In genomic region chr11:33515347-33515746, GRCh38 we compare ENCODE assay signal across 24 cellular contexts.
DNase-seq lines count a peak whose midpoint lies in the region; ATAC-seq and TF ChIP-seq lines count a peak whose summit lies in the region.
"Had no signal": no experiment of that assay in that cellular context is flagged by ENCODE, and none has a peak within 500 bp of the region (broad histone marks: within the 10 kb centered on the region; RNA-seq: fewer than 3 reads in every experiment).

No MANE protein-coding gene starts in this region.

- H3K4me3 ChIP-seq in SK-N-SH (ENCODE audit: low read depth in 2 of 2, low read length in 1 of 2) (no peak overlapping the region), OCI-LY7 (ENCODE audit: low read depth, low read length, poor library complexity, severe bottlenecking) (peak overlapping the region; percentile 23)
- H3K4me3 ChIP-seq: ascending aorta, HAP-1, lower lobe of right lung, right atrium auricular region, upper lobe of left lung had no signal

- H4K20me1 ChIP-seq in SK-N-SH (ENCODE audit: insufficient read depth) (peaks cover 30% of the 10 kb centered on the region), OCI-LY7 (ENCODE audit: insufficient read depth, low read length) (no peaks in the 10 kb centered on the region)

- H3K27ac ChIP-seq in SK-N-SH (ENCODE audit: low read depth in 2 of 2, low read length in 1 of 2) (0 out of 4 replicates have a peak overlapping the region, but pooled peaks of 1 of the 2 experiments have one; percentile 17), OCI-LY7 (ENCODE audit: low read depth, low read length, poor library complexity, severe bottlenecking) (peak overlapping the region; percentile 48)
- H3K27ac ChIP-seq: 22Rv1, ascending aorta, lower lobe of right lung, right atrium auricular region, upper lobe of left lung had no signal

- BruUV-seq in OCI-LY7 (replicated peaks; lab: Mats Ljungman, UMichigan): no TSS peak

- whole genome bisulfite sequencing in SK-N-SH (ENCODE audit: low lambda C conversion rate): 63% methylated on average over 4 of the region's 5 CpGs

- no peaks in the 10 kb centered on the region; a peak in 1 of 4 replicates for H3K4me1 ChIP-seq in SK-N-SH (ENCODE audit: control insufficient read depth in 1 of 2, insufficient read depth in 2 of 2, low read depth in 1 of 2, low read length in 1 of 2)
- peaks cover 32% of the 10 kb centered on the region for H3K4me1 ChIP-seq in OCI-LY7 (ENCODE audit: insufficient read depth, low read length, poor library complexity, severe bottlenecking)
- H3K4me1 ChIP-seq: ascending aorta, lower lobe of right lung, right atrium auricular region, upper lobe of left lung had no signal

- TF ChIP-seq CTCF in SK-N-SH (IDR thresholded peaks at IDR 0.05) (no peak), GM10248 (IDR thresholded peaks at IDR 0.05; ENCODE audit: control extremely low read depth, extremely low read depth, low read depth, missing control alignments) (no peak), OCI-LY7 (conservative IDR thresholded peaks at IDR 0.05; ENCODE audit: low read length) (no peak)

- intact Hi-C loops in OCI-LY7 (cut with micrococcal nuclease; ENCODE audit: unreplicated experiment): no loop called here
- intact Hi-C loops in head of caudate nucleus (cut with DNase I): no loop called here

- CTCF ChIA-PET in SK-N-SH (lab: Yijun Ruan, JAX): no interaction called here
- CTCF ChIA-PET in GM10248 (lab: Yijun Ruan, JAX): interaction anchor here (1.3 kb wide), 1 partner anchor 10 kb away, joined by 7 read pairs; no protein-coding TSS in a partner anchor
- CTCF ChIA-PET in OCI-LY7 (lab: Charles Lee; ENCODE audit: unreplicated experiment): no interaction called here

- peaks cover 2 to 21% of the 10 kb centered on the region in 2 experiments for H3K36me3 ChIP-seq in SK-N-SH (replicated peaks in 1 of 2; ENCODE audit: control insufficient read depth in 1 of 2, insufficient read depth in 2 of 2, low read length in 1 of 2)
- peaks cover 37% of the 10 kb centered on the region for H3K36me3 ChIP-seq in OCI-LY7 (ENCODE audit: insufficient read depth, low read length)
- H3K36me3 ChIP-seq: ascending aorta, HAP-1, lower lobe of right lung, right atrium auricular region, upper lobe of left lung had no signal

- H2AFZ ChIP-seq in SK-N-SH (ENCODE audit: low read depth) (no peak overlapping the region), OCI-LY7 (ENCODE audit: low read length) (peak overlapping the region; percentile 15; the same call in 1 of the 2 replicates)

- no peak for TF ChIP-seq RAD21 in SK-N-SH (IDR thresholded peaks at IDR 0.05; ENCODE audit: low read length)

- no peak for TF ChIP-seq EP300 in SK-N-SH (IDR thresholded peaks at IDR 0.05; ENCODE audit: borderline replicate concordance in 1 of 2, low read depth in 1 of 2, low read length in 1 of 2)

- H3K9me2 ChIP-seq in SK-N-SH: no peaks in the 10 kb centered on the region
- H3K9me2 ChIP-seq in OCI-LY7 (ENCODE audit: insufficient read depth, low read length): no peaks in the 10 kb centered on the region

- ATAC-seq in SK-N-SH treated with all-trans-retinoic acid at 6 μM for 48 hours: no peak
- ATAC-seq in GM19324 (IDR thresholded peaks at IDR 0.05; ENCODE audit: low FRiP score, unreplicated experiment): no peak
- no peak for ATAC-seq in HG03025 (IDR thresholded peaks at IDR 0.05; ENCODE audit: low FRiP score, unreplicated experiment)
- ATAC-seq: activated CD4-positive, CD25-positive, alpha-beta regulatory T cell treated with anti-CD3 and anti-CD28 coated beads, Interleukin-2, amount 50 U/mL, for 24 hours; lower lobe of right lung; natural killer cell treated with Interleukin-12 subunit alpha and Interleukin-12 subunit beta and Interleukin-15 and Interleukin-18, amount 100 ng/mL, for 72 hours; stimulated activated effector memory CD8-positive, alpha-beta T cell treated with anti-CD3 and anti-CD28 coated beads, Interleukin-12 subunit alpha, Interleukin-12 subunit beta, amount 100 ng/mL, for 72 hours; T-helper 17 cell had no signal

- no peak overlapping the region for H3K9ac ChIP-seq in SK-N-SH

- H3K79me2 ChIP-seq in SK-N-SH (ENCODE audit: insufficient read depth): peaks cover 95% of the 10 kb centered on the region
- H3K79me2 ChIP-seq in OCI-LY7 (ENCODE audit: insufficient read depth, low read depth, low read length): peaks cover 19% of the 10 kb centered on the region; the same call in 1 of the 2 replicates

- H3K4me2 ChIP-seq in SK-N-SH: no peak overlapping the region
- H3K4me2 ChIP-seq in OCI-LY7 (ENCODE audit: low read length): peak overlapping the region; percentile 55

- POLR2A ChIA-PET in SK-N-SH (lab: Yijun Ruan, JAX): no interaction called here
- POLR2A ChIA-PET in GM10248 (lab: Yijun Ruan, JAX): no interaction called here
- POLR2A ChIA-PET in OCI-LY7 (lab: Charles Lee): interaction anchor here (0.5 to 0.6 kb wide), 3 partner anchors 9 to 110 kb away, joined by 3 to 5 read pairs (median 4); no protein-coding TSS in a partner anchor

- H3F3A ChIP-seq in SK-N-SH (replicated peaks; ENCODE audit: insufficient read depth): peaks cover 4% of the 10 kb centered on the region

- DNase-seq in SK-N-SH: no peak
- DNase-seq in GM10248 (ENCODE audit: extremely low spot score): peak; percentile 23
- DNase-seq in OCI-LY7 (ENCODE audit: low spot score): peak; percentile 72
- peak in 34 of 42 donors; percentile 9 to 79 (median 33) for DNase-seq in head of caudate nucleus
- DNase-seq in AG08396 (ENCODE audit: low spot score): no peak
- DNase-seq: CD4-positive, alpha-beta memory T cell; Kasumi-1; lower lobe of right lung; NCI-H187 treated with DMSO at 0.1 percent for 48 hours; NCI-H748 treated with DMSO at 0.1 percent for 48 hours; RPMI8226; stimulated activated CD4-positive, alpha-beta T cell treated with anti-CD3 and anti-CD28 coated beads, Interleukin-4, amount 100 ng/mL, for 4 hours; T-helper 17 cell; upper lobe of left lung had no signal

- no peaks in the 10 kb centered on the region for H3K27me3 ChIP-seq in SK-N-SH (ENCODE audit: insufficient read depth)
- H3K27me3 ChIP-seq: ascending aorta, right atrium auricular region, upper lobe of left lung had no signal

- H3K9me3 ChIP-seq in SK-N-SH (no peaks in the 10 kb centered on the region), OCI-LY7 (ENCODE audit: low read length) (no peaks in the 10 kb centered on the region)
- H3K9me3 ChIP-seq: ascending aorta, HAP-1, lower lobe of right lung, right atrium auricular region, upper lobe of left lung had no signal

TF ChIP-seq in SK-N-SH, 30 proteins besides CTCF, POLR2A, EP300 and RAD21:
- TF ChIP-seq PBX3 (IDR thresholded peaks at IDR 0.05): no peak
- TF ChIP-seq, protein P1, sequence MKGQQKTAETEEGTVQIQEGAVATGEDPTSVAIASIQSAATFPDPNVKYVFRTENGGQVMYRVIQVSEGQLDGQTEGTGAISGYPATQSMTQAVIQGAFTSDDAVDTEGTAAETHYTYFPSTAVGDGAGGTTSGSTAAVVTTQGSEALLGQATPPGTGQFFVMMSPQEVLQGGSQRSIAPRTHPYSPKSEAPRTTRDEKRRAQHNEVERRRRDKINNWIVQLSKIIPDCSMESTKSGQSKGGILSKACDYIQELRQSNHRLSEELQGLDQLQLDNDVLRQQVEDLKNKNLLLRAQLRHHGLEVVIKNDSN (IDR thresholded peaks at IDR 0.05; ENCODE audit: borderline replicate concordance, low read depth): peak; percentile 44; the same call in 1 of the 2 replicates
- TF ChIP-seq TCF12 (IDR thresholded peaks at IDR 0.05): peak; percentile 25; the same call in 1 of the 2 replicates

TF ChIP-seq in SK-N-SH treated with all-trans-retinoic acid at 6 μM for 48 hours, 23 proteins besides CTCF, POLR2A, EP300 and RAD21:
- TF ChIP-seq ZFP3 (CRISPR knock-in tag; IDR thresholded peaks at IDR 0.05) (no peak), OSR1 (CRISPR knock-in tag; IDR thresholded peaks at IDR 0.05) (no peak)
TF ChIP-seq in SK-N-SH treated with all-trans-retinoic acid at 6 μM for 48 hours: peak in this region for 0.

Comparison
In these comparisons a context has a peak if more than half of its experiments do, and no peak if none do; other contexts are left out.
1. DNase-seq: peak in GM10248 (single experiment), OCI-LY7 (single experiment) and head of caudate nucleus (34 of 42); none in SK-N-SH (single experiment) and AG08396 (single experiment).